In genomic region chrX:40169193-40170086, GRCh38 we compare ENCODE assay signal across 1 cellular context.
TF ChIP-seq lines count a peak whose summit lies in the region.

No MANE protein-coding gene starts in this region.

TF ChIP-seq in GM12878, 131 proteins besides CTCF, POLR2A, EP300 and RAD21 (continued from another document and continues in another):
- TF ChIP-seq ZNF592 (IDR thresholded peaks at IDR 0.05) (no peak), YY1 (IDR thresholded peaks at IDR 0.05; ENCODE audit: low read depth, low read length) (no peak), ATF7 (IDR thresholded peaks at IDR 0.05; ENCODE audit: low read depth) (no peak), NFIC (IDR thresholded peaks at IDR 0.05; ENCODE audit: low read depth, low read length) (no peak), BCL11A (IDR thresholded peaks at IDR 0.05; ENCODE audit: low read depth, low read length) (no peak), IKZF2 (IDR thresholded peaks at IDR 0.05) (peak in 1 of 2 experiments; percentile 33; a peak in 1 of 4 replicates), ATF2 (IDR thresholded peaks at IDR 0.05; ENCODE audit: low read length) (no peak), CREM (IDR thresholded peaks at IDR 0.05; ENCODE audit: low read depth) (no peak), RCOR1 (conservative IDR thresholded peaks at IDR 0.05; ENCODE audit: low read depth, low read length) (no peak), NFYA (IDR thresholded peaks at IDR 0.05; ENCODE audit: borderline replicate concordance, low read depth, low read length) (no peak), FOXM1 (IDR thresholded peaks at IDR 0.05; ENCODE audit: low read depth, low read length) (peak; percentile 69), MYB (IDR thresholded peaks at IDR 0.05; ENCODE audit: borderline replicate concordance, low read depth, low read length) (no peak), BACH1 (IDR thresholded peaks at IDR 0.05; ENCODE audit: borderline replicate concordance) (no peak), CREB1 (IDR thresholded peaks at IDR 0.05; ENCODE audit: low read depth) (no peak), SMARCA5 (IDR thresholded peaks at IDR 0.05) (no peak), ZZZ3 (IDR thresholded peaks at IDR 0.05; ENCODE audit: control insufficient read depth, insufficient read length, low read depth) (no peak), FOXK2 (IDR thresholded peaks at IDR 0.05) (peak; percentile 50; the same call in 1 of the 2 replicates), MTA3 (IDR thresholded peaks at IDR 0.05; ENCODE audit: borderline replicate concordance, low read length) (no peak), SIX5 (IDR thresholded peaks at IDR 0.05; ENCODE audit: low read depth, low read length, severe bottlenecking) (no peak), MEF2A (IDR thresholded peaks at IDR 0.05; ENCODE audit: insufficient read depth, low read depth, low read length) (0 out of 2 replicates have a peak, but pooled peaks have one; percentile 50), SREBF1 (IDR thresholded peaks at IDR 0.05; ENCODE audit: low read length) (no peak), ESRRA (IDR thresholded peaks at IDR 0.05; ENCODE audit: low read length) (no peak), RELB (IDR thresholded peaks at IDR 0.05; ENCODE audit: low read depth) (peak; percentile 15; the same call in 1 of the 2 replicates), IRF4 (IDR thresholded peaks at IDR 0.05; ENCODE audit: low read depth, low read length) (no peak), POLR2AphosphoS2 (IDR thresholded peaks at IDR 0.05; ENCODE audit: low read depth, low read length) (no peak), TARDBP (IDR thresholded peaks at IDR 0.05; ENCODE audit: borderline replicate concordance) (no peak), RB1 (IDR thresholded peaks at IDR 0.05; ENCODE audit: borderline replicate concordance) (no peak), STAT1 (conservative IDR thresholded peaks at IDR 0.05) (no peak), MXI1 (IDR thresholded peaks at IDR 0.05; ENCODE audit: low read depth, low read length) (no peak)
- TF ChIP-seq, protein P1, sequence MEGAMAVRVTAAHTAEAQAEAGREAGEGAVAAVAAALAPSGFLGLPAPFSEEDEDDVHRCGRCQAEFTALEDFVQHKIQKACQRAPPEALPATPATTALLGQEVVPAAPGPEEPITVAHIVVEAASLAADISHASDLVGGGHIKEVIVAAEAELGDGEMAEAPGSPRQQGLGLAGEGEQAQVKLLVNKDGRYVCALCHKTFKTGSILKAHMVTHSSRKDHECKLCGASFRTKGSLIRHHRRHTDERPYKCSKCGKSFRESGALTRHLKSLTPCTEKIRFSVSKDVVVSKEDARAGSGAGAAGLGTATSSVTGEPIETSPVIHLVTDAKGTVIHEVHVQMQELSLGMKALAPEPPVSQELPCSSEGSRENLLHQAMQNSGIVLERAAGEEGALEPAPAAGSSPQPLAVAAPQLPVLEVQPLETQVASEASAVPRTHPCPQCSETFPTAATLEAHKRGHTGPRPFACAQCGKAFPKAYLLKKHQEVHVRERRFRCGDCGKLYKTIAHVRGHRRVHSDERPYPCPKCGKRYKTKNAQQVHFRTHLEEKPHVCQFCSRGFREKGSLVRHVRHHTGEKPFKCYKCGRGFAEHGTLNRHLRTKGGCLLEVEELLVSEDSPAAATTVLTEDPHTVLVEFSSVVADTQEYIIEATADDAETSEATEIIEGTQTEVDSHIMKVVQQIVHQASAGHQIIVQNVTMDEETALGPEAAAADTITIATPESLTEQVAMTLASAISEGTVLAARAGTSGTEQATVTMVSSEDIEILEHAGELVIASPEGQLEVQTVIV (IDR thresholded peaks at IDR 0.05; ENCODE audit: borderline replicate concordance, partially characterized antibody) = no peak
- TF ChIP-seq, protein P2, sequence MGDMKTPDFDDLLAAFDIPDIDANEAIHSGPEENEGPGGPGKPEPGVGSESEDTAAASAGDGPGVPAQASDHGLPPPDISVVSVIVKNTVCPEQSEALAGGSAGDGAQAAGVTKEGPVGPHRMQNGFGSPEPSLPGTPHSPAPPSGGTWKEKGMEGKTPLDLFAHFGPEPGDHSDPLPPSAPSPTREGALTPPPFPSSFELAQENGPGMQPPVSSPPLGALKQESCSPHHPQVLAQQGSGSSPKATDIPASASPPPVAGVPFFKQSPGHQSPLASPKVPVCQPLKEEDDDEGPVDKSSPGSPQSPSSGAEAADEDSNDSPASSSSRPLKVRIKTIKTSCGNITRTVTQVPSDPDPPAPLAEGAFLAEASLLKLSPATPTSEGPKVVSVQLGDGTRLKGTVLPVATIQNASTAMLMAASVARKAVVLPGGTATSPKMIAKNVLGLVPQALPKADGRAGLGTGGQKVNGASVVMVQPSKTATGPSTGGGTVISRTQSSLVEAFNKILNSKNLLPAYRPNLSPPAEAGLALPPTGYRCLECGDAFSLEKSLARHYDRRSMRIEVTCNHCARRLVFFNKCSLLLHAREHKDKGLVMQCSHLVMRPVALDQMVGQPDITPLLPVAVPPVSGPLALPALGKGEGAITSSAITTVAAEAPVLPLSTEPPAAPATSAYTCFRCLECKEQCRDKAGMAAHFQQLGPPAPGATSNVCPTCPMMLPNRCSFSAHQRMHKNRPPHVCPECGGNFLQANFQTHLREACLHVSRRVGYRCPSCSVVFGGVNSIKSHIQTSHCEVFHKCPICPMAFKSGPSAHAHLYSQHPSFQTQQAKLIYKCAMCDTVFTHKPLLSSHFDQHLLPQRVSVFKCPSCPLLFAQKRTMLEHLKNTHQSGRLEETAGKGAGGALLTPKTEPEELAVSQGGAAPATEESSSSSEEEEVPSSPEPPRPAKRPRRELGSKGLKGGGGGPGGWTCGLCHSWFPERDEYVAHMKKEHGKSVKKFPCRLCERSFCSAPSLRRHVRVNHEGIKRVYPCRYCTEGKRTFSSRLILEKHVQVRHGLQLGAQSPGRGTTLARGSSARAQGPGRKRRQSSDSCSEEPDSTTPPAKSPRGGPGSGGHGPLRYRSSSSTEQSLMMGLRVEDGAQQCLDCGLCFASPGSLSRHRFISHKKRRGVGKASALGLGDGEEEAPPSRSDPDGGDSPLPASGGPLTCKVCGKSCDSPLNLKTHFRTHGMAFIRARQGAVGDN (IDR thresholded peaks at IDR 0.05) = no peak
- TF ChIP-seq, protein P3, sequence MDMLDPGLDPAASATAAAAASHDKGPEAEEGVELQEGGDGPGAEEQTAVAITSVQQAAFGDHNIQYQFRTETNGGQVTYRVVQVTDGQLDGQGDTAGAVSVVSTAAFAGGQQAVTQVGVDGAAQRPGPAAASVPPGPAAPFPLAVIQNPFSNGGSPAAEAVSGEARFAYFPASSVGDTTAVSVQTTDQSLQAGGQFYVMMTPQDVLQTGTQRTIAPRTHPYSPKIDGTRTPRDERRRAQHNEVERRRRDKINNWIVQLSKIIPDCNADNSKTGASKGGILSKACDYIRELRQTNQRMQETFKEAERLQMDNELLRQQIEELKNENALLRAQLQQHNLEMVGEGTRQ (IDR thresholded peaks at IDR 0.05; ENCODE audit: borderline replicate concordance, low read depth, low read length) = no peak
- TF ChIP-seq, protein P4, sequence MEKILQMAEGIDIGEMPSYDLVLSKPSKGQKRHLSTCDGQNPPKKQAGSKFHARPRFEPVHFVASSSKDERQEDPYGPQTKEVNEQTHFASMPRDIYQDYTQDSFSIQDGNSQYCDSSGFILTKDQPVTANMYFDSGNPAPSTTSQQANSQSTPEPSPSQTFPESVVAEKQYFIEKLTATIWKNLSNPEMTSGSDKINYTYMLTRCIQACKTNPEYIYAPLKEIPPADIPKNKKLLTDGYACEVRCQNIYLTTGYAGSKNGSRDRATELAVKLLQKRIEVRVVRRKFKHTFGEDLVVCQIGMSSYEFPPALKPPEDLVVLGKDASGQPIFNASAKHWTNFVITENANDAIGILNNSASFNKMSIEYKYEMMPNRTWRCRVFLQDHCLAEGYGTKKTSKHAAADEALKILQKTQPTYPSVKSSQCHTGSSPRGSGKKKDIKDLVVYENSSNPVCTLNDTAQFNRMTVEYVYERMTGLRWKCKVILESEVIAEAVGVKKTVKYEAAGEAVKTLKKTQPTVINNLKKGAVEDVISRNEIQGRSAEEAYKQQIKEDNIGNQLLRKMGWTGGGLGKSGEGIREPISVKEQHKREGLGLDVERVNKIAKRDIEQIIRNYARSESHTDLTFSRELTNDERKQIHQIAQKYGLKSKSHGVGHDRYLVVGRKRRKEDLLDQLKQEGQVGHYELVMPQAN (conservative IDR thresholded peaks at IDR 0.05) = no peak
- TF ChIP-seq, protein P5, sequence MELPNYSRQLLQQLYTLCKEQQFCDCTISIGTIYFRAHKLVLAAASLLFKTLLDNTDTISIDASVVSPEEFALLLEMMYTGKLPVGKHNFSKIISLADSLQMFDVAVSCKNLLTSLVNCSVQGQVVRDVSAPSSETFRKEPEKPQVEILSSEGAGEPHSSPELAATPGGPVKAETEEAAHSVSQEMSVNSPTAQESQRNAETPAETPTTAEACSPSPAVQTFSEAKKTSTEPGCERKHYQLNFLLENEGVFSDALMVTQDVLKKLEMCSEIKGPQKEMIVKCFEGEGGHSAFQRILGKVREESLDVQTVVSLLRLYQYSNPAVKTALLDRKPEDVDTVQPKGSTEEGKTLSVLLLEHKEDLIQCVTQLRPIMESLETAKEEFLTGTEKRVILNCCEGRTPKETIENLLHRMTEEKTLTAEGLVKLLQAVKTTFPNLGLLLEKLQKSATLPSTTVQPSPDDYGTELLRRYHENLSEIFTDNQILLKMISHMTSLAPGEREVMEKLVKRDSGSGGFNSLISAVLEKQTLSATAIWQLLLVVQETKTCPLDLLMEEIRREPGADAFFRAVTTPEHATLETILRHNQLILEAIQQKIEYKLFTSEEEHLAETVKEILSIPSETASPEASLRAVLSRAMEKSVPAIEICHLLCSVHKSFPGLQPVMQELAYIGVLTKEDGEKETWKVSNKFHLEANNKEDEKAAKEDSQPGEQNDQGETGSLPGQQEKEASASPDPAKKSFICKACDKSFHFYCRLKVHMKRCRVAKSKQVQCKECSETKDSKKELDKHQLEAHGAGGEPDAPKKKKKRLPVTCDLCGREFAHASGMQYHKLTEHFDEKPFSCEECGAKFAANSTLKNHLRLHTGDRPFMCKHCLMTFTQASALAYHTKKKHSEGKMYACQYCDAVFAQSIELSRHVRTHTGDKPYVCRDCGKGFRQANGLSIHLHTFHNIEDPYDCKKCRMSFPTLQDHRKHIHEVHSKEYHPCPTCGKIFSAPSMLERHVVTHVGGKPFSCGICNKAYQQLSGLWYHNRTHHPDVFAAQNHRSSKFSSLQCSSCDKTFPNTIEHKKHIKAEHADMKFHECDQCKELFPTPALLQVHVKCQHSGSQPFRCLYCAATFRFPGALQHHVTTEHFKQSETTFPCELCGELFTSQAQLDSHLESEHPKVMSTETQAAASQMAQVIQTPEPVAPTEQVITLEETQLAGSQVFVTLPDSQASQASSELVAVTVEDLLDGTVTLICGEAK (IDR thresholded peaks at IDR 0.05; ENCODE audit: borderline replicate concordance) = no peak
- TF ChIP-seq, protein P6, sequence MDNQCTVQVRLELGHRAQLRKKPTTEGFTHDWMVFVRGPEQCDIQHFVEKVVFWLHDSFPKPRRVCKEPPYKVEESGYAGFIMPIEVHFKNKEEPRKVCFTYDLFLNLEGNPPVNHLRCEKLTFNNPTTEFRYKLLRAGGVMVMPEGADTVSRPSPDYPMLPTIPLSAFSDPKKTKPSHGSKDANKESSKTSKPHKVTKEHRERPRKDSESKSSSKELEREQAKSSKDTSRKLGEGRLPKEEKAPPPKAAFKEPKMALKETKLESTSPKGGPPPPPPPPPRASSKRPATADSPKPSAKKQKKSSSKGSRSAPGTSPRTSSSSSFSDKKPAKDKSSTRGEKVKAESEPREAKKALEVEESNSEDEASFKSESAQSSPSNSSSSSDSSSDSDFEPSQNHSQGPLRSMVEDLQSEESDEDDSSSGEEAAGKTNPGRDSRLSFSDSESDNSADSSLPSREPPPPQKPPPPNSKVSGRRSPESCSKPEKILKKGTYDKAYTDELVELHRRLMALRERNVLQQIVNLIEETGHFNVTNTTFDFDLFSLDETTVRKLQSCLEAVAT (IDR thresholded peaks at IDR 0.05) = no peak
